In genomic region chr17:40100669-40101366, GRCh38 we compare ENCODE assay signal across 8 cellular contexts. TPM values are rescaled to one million over a fixed set of nuclear protein-coding genes. Genes with fewer than 3 reads are reported as not detected.
DNase-seq lines count a peak whose midpoint lies in the region; ATAC-seq and TF ChIP-seq lines count a peak whose summit lies in the region.

No MANE protein-coding gene starts in this region.

- peak overlapping the region; percentile 38 for H2AFZ ChIP-seq in KMS-11 (ENCODE audit: low read depth)
- 0 out of 2 replicates have a peak overlapping the region, but pooled peaks have one; percentile 23 for H2AFZ ChIP-seq in PC-9

- no peaks in the 10 kb centered on the region for H3K9me3 Mint-ChIP-seq in activated T-cell treated with anti-CD3 and anti-CD28 coated beads, Interleukin-2, amount 50 U/mL, for 24 hours

- TF ChIP-seq CTCF in GM12865 (IDR thresholded peaks at IDR 0.05; ENCODE audit: insufficient read depth, low read depth, low read length, missing control alignments) = no peak
- no peak for TF ChIP-seq CTCF in KMS-11 (conservative IDR thresholded peaks at IDR 0.05; ENCODE audit: low read depth, low read length)
- TF ChIP-seq CTCF in PC-9 (conservative IDR thresholded peaks at IDR 0.05) = no peak
- no peak for TF ChIP-seq CTCF in epithelial cell of proximal tubule (conservative IDR thresholded peaks at IDR 0.05; ENCODE audit: low read depth, low read length)

- H3K79me2 ChIP-seq in KMS-11 (ENCODE audit: insufficient read depth, low read depth) (peaks cover 5% of the 10 kb centered on the region; the same call in 1 of the 2 replicates), PC-9 (ENCODE audit: low read depth) (peaks cover 23% of the 10 kb centered on the region)

- POLR2A ChIA-PET in PC-9 (lab: Charles Lee; ENCODE audit: unreplicated experiment) = interaction anchor here (0.5 to 1.4 kb wide), 8 partner anchors 13 to 120 kb away, joined by 3 to 11 read pairs (median 5); partner anchors contain the start of genes CSF3, MED24 and PSMD3

- peaks cover 93% of the 10 kb centered on the region for H3K4me1 Mint-ChIP-seq in activated T-cell treated with anti-CD3 and anti-CD28 coated beads, Interleukin-2, amount 50 U/mL, for 24 hours (ENCODE audit: low read depth)

- H3K36me3 Mint-ChIP-seq in activated T-cell treated with anti-CD3 and anti-CD28 coated beads, Interleukin-2, amount 50 U/mL, for 24 hours (ENCODE audit: low read depth) = peaks cover 40% of the 10 kb centered on the region

- H3K27me3 Mint-ChIP-seq in activated T-cell treated with anti-CD3 and anti-CD28 coated beads, Interleukin-2, amount 50 U/mL, for 24 hours = no peaks in the 10 kb centered on the region

- CTCF ChIA-PET in PC-9 (lab: Charles Lee) = interaction anchor here (1.4 kb wide), 1 partner anchor 12 kb away, joined by 8 read pairs; no protein-coding TSS in a partner anchor

- TSS peak; percentile 47 for BruUV-seq in PC-9 (replicated peaks; lab: Mats Ljungman, UMichigan)

- H3K9me2 ChIP-seq in PC-9 (ENCODE audit: insufficient read depth) = no peaks in the 10 kb centered on the region

- peak overlapping the region; percentile 89 for H3K4me3 Mint-ChIP-seq in activated T-cell treated with anti-CD3 and anti-CD28 coated beads, Interleukin-2, amount 50 U/mL, for 24 hours

- intact Hi-C loops in PC-9 (cut with micrococcal nuclease; ENCODE audit: unreplicated experiment) = no loop called here

- no peak for ATAC-seq in HG03520 (IDR thresholded peaks at IDR 0.05; ENCODE audit: unreplicated experiment)

- H3K4me3 ChIP-seq in GM12865 (ENCODE audit: low read depth, low read length) (peak overlapping the region; percentile 81), KMS-11 (IDR thresholded peaks at IDR 0.05; ENCODE audit: insufficient read depth, low read depth, low read length) (no peak overlapping the region), PC-9 (peak overlapping the region; percentile 89; the same call in 1 of the 2 replicates), epithelial cell of proximal tubule (ENCODE audit: low read depth, low read length) (peak overlapping the region; percentile 79), mononuclear cell (ENCODE audit: low read length) (peak overlapping the region; percentile 54)

- H3K27ac ChIP-seq in KMS-11 (peak overlapping the region; percentile 52), PC-9 (peak overlapping the region; percentile 81)

- no peaks in the 10 kb centered on the region for H3K36me3 ChIP-seq in KMS-11 (ENCODE audit: insufficient read depth)
- peaks cover 4% of the 10 kb centered on the region; the same call in 1 of the 2 replicates for H3K36me3 ChIP-seq in PC-9 (ENCODE audit: low read depth)

- peaks cover 32% of the 10 kb centered on the region for H3F3A ChIP-seq in PC-9 (ENCODE audit: insufficient read depth, low read depth)

- DNase-seq in GM12865 (ENCODE audit: low read depth) (peak; percentile 96), PC-9 (peak; percentile 96 to 98), epithelial cell of proximal tubule (ENCODE audit: low read depth) (peak; percentile 82)
- peak; percentile 91 for DNase-seq in activated T-cell treated with anti-CD3 and anti-CD28 coated beads, Interleukin-2, amount 50 U/mL, for 24 hours
- peak; percentile 89 to 90 for DNase-seq in stimulated activated CD8-positive, alpha-beta memory T cell treated with anti-CD3 and anti-CD28 coated beads, Interleukin-15, amount 100 ng/mL, for 48 hours (ENCODE audit: low read depth in 2 of 2)

- H3K9me3 ChIP-seq in PC-9 (ENCODE audit: insufficient read depth, low read depth) (no peaks in the 10 kb centered on the region), mononuclear cell (ENCODE audit: low read depth, low read length) (no peaks in the 10 kb centered on the region)

- H3K4me1 ChIP-seq in KMS-11 (ENCODE audit: low read depth, poor library complexity, severe bottlenecking) = peaks cover 73% of the 10 kb centered on the region
- H3K4me1 ChIP-seq in PC-9 (replicated peaks; ENCODE audit: insufficient read depth) = peaks cover 57% of the 10 kb centered on the region
- H3K4me1 ChIP-seq in mononuclear cell (ENCODE audit: insufficient read depth, low read length) = peaks cover 85% of the 10 kb centered on the region

- H3K27ac Mint-ChIP-seq in activated T-cell treated with anti-CD3 and anti-CD28 coated beads, Interleukin-2, amount 50 U/mL, for 24 hours = peak overlapping the region; percentile 95

- no peaks in the 10 kb centered on the region for H4K20me1 ChIP-seq in KMS-11 (ENCODE audit: insufficient read depth)
- no peaks in the 10 kb centered on the region for H4K20me1 ChIP-seq in PC-9 (ENCODE audit: insufficient read depth)

- peak overlapping the region; percentile 64 for H3K9ac ChIP-seq in KMS-11

- H3K4me2 ChIP-seq in KMS-11 (peak overlapping the region; percentile 94), PC-9 (peak overlapping the region; percentile 79)

- H3K27me3 ChIP-seq in KMS-11 (ENCODE audit: insufficient read depth, low read depth) (no peaks in the 10 kb centered on the region), PC-9 (ENCODE audit: insufficient read depth, low read depth) (no peaks in the 10 kb centered on the region), mononuclear cell (ENCODE audit: insufficient read depth, low read length) (no peaks in the 10 kb centered on the region)

RNA-seq across cellular contexts. Expression of gene NR1D1, which starts 0.4 kb away (rescaled TPM):
- total RNA-seq in PC-9 (2021) = 9.3 and 10.7 TPM in 2 replicates
- total RNA-seq in epithelial cell of proximal tubule = 0.40 and 1.2 TPM in 2 replicates
- 9.9 TPM for total RNA-seq in mononuclear cell

RNA-seq across cellular contexts. Expression of gene MSL1, which starts 21.0 kb away (rescaled TPM):
- total RNA-seq in PC-9 (2021) (56.8 and 61.8 TPM in 2 replicates), epithelial cell of proximal tubule (44.5 and 59.3 TPM in 2 replicates), mononuclear cell (81.1 TPM)

RNA-seq across cellular contexts. Expression of gene THRA, which starts 38.1 kb away (rescaled TPM):
- 11.4 and 13.9 TPM in 2 replicates for total RNA-seq in PC-9 (2021)
- 3.8 and 5.4 TPM in 2 replicates for total RNA-seq in epithelial cell of proximal tubule
- total RNA-seq in mononuclear cell = 39.0 TPM

RNA-seq across cellular contexts. Expression of gene CASC3, which starts 39.5 kb away (rescaled TPM):
- 45.8 and 51.5 TPM in 2 replicates for total RNA-seq in PC-9 (2021)
- 40.9 and 58.9 TPM in 2 replicates for total RNA-seq in epithelial cell of proximal tubule
- total RNA-seq in mononuclear cell = 49.6 TPM

RNA-seq across cellular contexts. Expression of gene MED24, which starts 46.6 kb away (rescaled TPM):
- total RNA-seq in PC-9 (2021) (67.1 and 67.2 TPM in 2 replicates), epithelial cell of proximal tubule (90.0 and 98.6 TPM in 2 replicates), mononuclear cell (37.3 TPM)
